ENCODE assay signal across 14 cellular contexts in genomic region chr1:67711850-67712202, GRCh38. TPM values are rescaled to one million over a fixed set of nuclear protein-coding genes. Genes with fewer than 3 reads are reported as not detected.
DNase-seq lines count a peak whose midpoint lies in the region; ATAC-seq and TF ChIP-seq lines count a peak whose summit lies in the region.
"Had no signal": no experiment of that assay in that cellular context is flagged by ENCODE, and none has a peak within 500 bp of the region (broad histone marks: within the 10 kb centered on the region; RNA-seq: fewer than 3 reads in every experiment).

No MANE protein-coding gene starts in this region.

- H3K4me1 Mint-ChIP-seq in nephron, result peaks cover 65% of the 10 kb centered on the region
- H3K4me1 Mint-ChIP-seq: activated T-helper 17 cell treated with anti-CD3 and anti-CD28 coated beads, Interleukin-2, amount 50 U/mL, for 72 hours; CD4-positive, alpha-beta memory T cell had no signal

- H3K36me3 Mint-ChIP-seq in nephron (ENCODE audit: low read depth), result peaks cover 7% of the 10 kb centered on the region
- H3K36me3 Mint-ChIP-seq: brain; CD4-positive, alpha-beta memory T cell had no signal

- H3K27ac ChIP-seq in foreskin keratinocyte, result no peak overlapping the region
- H3K27ac ChIP-seq: sigmoid colon had no signal

- H3K4me1 ChIP-seq in foreskin keratinocyte, result peaks cover 37% of the 10 kb centered on the region

- ATAC-seq in GM18502 (IDR thresholded peaks at IDR 0.05; ENCODE audit: poor library complexity, unreplicated experiment) (peak; percentile 72), HG02852 (IDR thresholded peaks at IDR 0.05; ENCODE audit: unreplicated experiment) (peak; percentile 65), HG02642 (IDR thresholded peaks at IDR 0.05; ENCODE audit: poor library complexity, unreplicated experiment) (no peak), HG02623 (IDR thresholded peaks at IDR 0.05; ENCODE audit: unreplicated experiment) (no peak), foreskin keratinocyte (no peak)
- ATAC-seq: activated T-helper 17 cell treated with anti-CD3 and anti-CD28 coated beads, Interleukin-2, amount 50 U/mL, for 72 hours had no signal

- H3K27me3 ChIP-seq in foreskin keratinocyte, result no peaks in the 10 kb centered on the region
- H3K27me3 ChIP-seq: sigmoid colon had no signal

- no peaks in the 10 kb centered on the region for H3K9me3 Mint-ChIP-seq in nephron
- H3K9me3 Mint-ChIP-seq: activated T-helper 17 cell treated with anti-CD3 and anti-CD28 coated beads, Interleukin-2, amount 50 U/mL, for 72 hours; CD4-positive, alpha-beta memory T cell; IgD-negative memory B cell had no signal

- H3K27ac Mint-ChIP-seq in nephron, result peak overlapping the region; percentile 0 to 79 (median 63)
- H3K27ac Mint-ChIP-seq: activated T-helper 17 cell treated with anti-CD3 and anti-CD28 coated beads, Interleukin-2, amount 50 U/mL, for 72 hours; CD4-positive, alpha-beta memory T cell; IgD-negative memory B cell had no signal

- no peak for TF ChIP-seq CTCF in nephron (IDR thresholded peaks at IDR 0.05; ENCODE audit: unreplicated experiment in 3 of 3)
- TF ChIP-seq CTCF in foreskin keratinocyte (conservative IDR thresholded peaks at IDR 0.05), result no peak

- H3K27me3 Mint-ChIP-seq in nephron (ENCODE audit: low read depth), result no peaks in the 10 kb centered on the region
- H3K27me3 Mint-ChIP-seq: activated T-helper 17 cell treated with anti-CD3 and anti-CD28 coated beads, Interleukin-2, amount 50 U/mL, for 72 hours; brain; CD4-positive, alpha-beta memory T cell had no signal

- no peak overlapping the region for H3K4me3 Mint-ChIP-seq in nephron
- H3K4me3 Mint-ChIP-seq: activated T-helper 17 cell treated with anti-CD3 and anti-CD28 coated beads, Interleukin-2, amount 50 U/mL, for 72 hours; brain; CD4-positive, alpha-beta memory T cell had no signal

- DNase-seq in OCI-M1 (lab: John Stamatoyannopoulos, UW) (peak; percentile 69), foreskin keratinocyte (no peak)
- DNase-seq: activated CD4-positive, alpha-beta T cell treated with anti-CD3 and anti-CD28 coated beads, Interleukin-2, amount 50 U/mL, for 4 hours; CD4-positive, alpha-beta memory T cell; islet precursor cell; sigmoid colon had no signal

RNA-seq across cellular contexts. Expression of gene GADD45A, which starts 26.8 kb away (rescaled TPM):
- total RNA-seq in foreskin keratinocyte, result 99.9 and 107 TPM in 2 replicates
- 115 and 131 TPM in 2 replicates for polyA plus RNA-seq in foreskin keratinocyte

Comparison
In these comparisons a context has a peak if more than half of its experiments do, and no peak if none do; other contexts are left out.
1. ATAC-seq: peak in GM18502 (single experiment) and HG02852 (single experiment); none in HG02642 (single experiment), HG02623 (single experiment) and foreskin keratinocyte (single experiment).